1 cellular context compared by ENCODE assay signal in the genomic region with DNA sequence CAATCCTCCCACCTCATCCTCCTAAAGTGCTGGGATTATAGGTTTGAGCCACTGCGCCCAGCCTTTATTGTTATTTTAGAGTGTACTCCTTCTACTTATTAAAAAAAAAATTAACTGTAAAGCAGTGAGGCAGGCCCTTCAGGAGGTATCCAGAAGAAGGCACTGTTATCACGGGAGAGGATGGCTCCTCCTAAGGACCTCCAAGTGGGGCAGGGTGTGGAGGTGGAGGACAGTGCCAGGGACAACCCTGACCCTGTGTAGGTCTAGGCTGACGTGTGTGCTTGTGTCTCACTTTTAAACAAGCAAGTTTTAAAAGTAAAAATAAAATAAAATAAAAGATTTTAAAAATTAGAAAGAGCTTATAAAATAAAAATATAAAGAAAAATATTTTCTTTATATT.
TF ChIP-seq lines count a peak whose summit lies in the region.

No MANE protein-coding gene starts in this region.

TF ChIP-seq in HCT116, 20 proteins besides CTCF, POLR2A, EP300 and RAD21 (continued from another document):
- TF ChIP-seq SIN3A (IDR thresholded peaks at IDR 0.05; ENCODE audit: low read depth), result no peak
- TF ChIP-seq ELF1 (IDR thresholded peaks at IDR 0.05; ENCODE audit: borderline replicate concordance, low read depth), result no peak
- no peak for TF ChIP-seq EZH2 (IDR thresholded peaks at IDR 0.05)
- TF ChIP-seq EZH2phosphoT487 (IDR thresholded peaks at IDR 0.05; ENCODE audit: borderline replicate concordance), result no peak
- TF ChIP-seq POLR2AphosphoS5 (IDR thresholded peaks at IDR 0.05; ENCODE audit: low read depth, low read length), result no peak
